In genomic region chr9:129575818-129576217, GRCh38 we compare ENCODE assay signal across 21 cellular contexts. TPM values are rescaled to one million over a fixed set of nuclear protein-coding genes. Genes with fewer than 3 reads are reported as not detected.
DNase-seq lines count a peak whose midpoint lies in the region; ATAC-seq and TF ChIP-seq lines count a peak whose summit lies in the region.
"Had no signal": no experiment of that assay in that cellular context is flagged by ENCODE, and none has a peak within 500 bp of the region (broad histone marks: within the 10 kb centered on the region; RNA-seq: fewer than 3 reads in every experiment).

No MANE protein-coding gene starts in this region.

- CTCF ChIA-PET in activated CD4-positive, alpha-beta T cell treated with anti-CD3 and anti-CD28 coated beads, Interleukin-2, amount 10 ng/mL, durations not matched to agents 7 days and 5 days (lab: Charles Lee), result interaction anchor here (0.6 to 6.9 kb wide), 4 partner anchors 8 to 132 kb away, joined by 3 to 25 read pairs (median 4); partner anchors contain the start of gene NTMT1

- H4K20me1 ChIP-seq in GM23338 (replicated peaks; ENCODE audit: insufficient read depth), result no peaks in the 10 kb centered on the region

- 43 to 50% methylated on average over 9 of the region's 9 CpGs for WGBS in testis, 2 donors

- no peak overlapping the region for H3K4me3 Mint-ChIP-seq in activated CD4-positive, alpha-beta T cell treated with anti-CD3 and anti-CD28 coated beads, Interleukin-2, amount 10 ng/mL, durations not matched to agents 7 days and 5 days
- H3K4me3 Mint-ChIP-seq in GM23338, result no peak overlapping the region
- H3K4me3 Mint-ChIP-seq: activated T-cell treated with anti-CD3 and anti-CD28 coated beads, Interleukin-2, amount 50 U/mL, for 72 hours; CD4-positive, alpha-beta T cell; naive B cell had no signal

- DNase-seq in activated CD4-positive, alpha-beta T cell treated with anti-CD3 and anti-CD28 coated beads, Interleukin-2, amount 10 ng/mL, durations not matched to agents 7 days and 5 days, result no peak
- DNase-seq in activated CD4-positive, alpha-beta T cell treated with anti-CD3 and anti-CD28 coated beads for 1 hour, result no peak
- DNase-seq in adipocyte (ENCODE audit: low read depth), result no peak
- peak; percentile 49 for DNase-seq in iris pigment epithelial cell (ENCODE audit: low read depth)
- DNase-seq in testis, result peak; percentile 65
- no peak for DNase-seq in C1 segment of cervical spinal cord (lab: John Stamatoyannopoulos, UW)
- no peak for DNase-seq in GM23338 (ENCODE audit: low spot score)
- DNase-seq: activated CD4-positive, alpha-beta T cell treated with anti-CD3 and anti-CD28 coated beads, Interleukin-2, amount 50 U/mL, for 4 hours; activated T-cell treated with anti-CD3 and anti-CD28 coated beads, Interleukin-2, amount 50 U/mL, for 72 hours; adrenal gland; CD4-positive, alpha-beta T cell; naive B cell; NCI-H2227 treated with DMSO at 0.1 percent for 48 hours; stimulated activated naive CD4-positive, alpha-beta T cell had no signal

- no peak for ATAC-seq in HG03469 (IDR thresholded peaks at IDR 0.05; ENCODE audit: unreplicated experiment)
- no peak for ATAC-seq in GM23338
- ATAC-seq: activated T-cell treated with anti-CD3 and anti-CD28 coated beads, Interleukin-2, amount 50 U/mL, for 72 hours; gastroesophageal sphincter had no signal

- H3K4me1 Mint-ChIP-seq in activated CD4-positive, alpha-beta T cell treated with anti-CD3 and anti-CD28 coated beads, Interleukin-2, amount 10 ng/mL, durations not matched to agents 7 days and 5 days, result peaks cover 39% of the 10 kb centered on the region
- H3K4me1 Mint-ChIP-seq in GM23338, result peaks cover 6% of the 10 kb centered on the region

- intact Hi-C loops in testis (cut with DNase I; ENCODE audit: low total_unique reads), result no loop called here

- H3K27me3 Mint-ChIP-seq in activated CD4-positive, alpha-beta T cell treated with anti-CD3 and anti-CD28 coated beads, Interleukin-2, amount 10 ng/mL, durations not matched to agents 7 days and 5 days, result no peaks in the 10 kb centered on the region
- H3K27me3 Mint-ChIP-seq in GM23338 (ENCODE audit: insufficient read depth, low read depth, poor library complexity), result peaks cover 5% of the 10 kb centered on the region

- peaks cover 4% of the 10 kb centered on the region for H3K36me3 Mint-ChIP-seq in activated CD4-positive, alpha-beta T cell treated with anti-CD3 and anti-CD28 coated beads, Interleukin-2, amount 10 ng/mL, durations not matched to agents 7 days and 5 days (ENCODE audit: low read depth)
- peaks cover 3% of the 10 kb centered on the region; the same call in 1 of the 3 replicates for H3K36me3 Mint-ChIP-seq in GM23338 (ENCODE audit: low read depth)

- no peaks in the 10 kb centered on the region for H3K9me2 ChIP-seq in GM23338 (ENCODE audit: insufficient read depth)

- H3K4me1 ChIP-seq in adipocyte (ENCODE audit: control insufficient read depth, insufficient read depth, low read length) (peaks cover 18% of the 10 kb centered on the region), testis (peaks cover 8% of the 10 kb centered on the region), GM23338 (ENCODE audit: insufficient read depth) (peaks cover 3% of the 10 kb centered on the region; the same call in 1 of the 2 replicates)

- H3K27ac ChIP-seq in testis (peak overlapping the region in 1 of 2 donors; percentile 19), GM23338 (ENCODE audit: low read depth) (no peak overlapping the region)

- H3K27me3 ChIP-seq in adipocyte (replicated peaks; ENCODE audit: control insufficient read depth, insufficient read depth, low read length) (no peaks in the 10 kb centered on the region), testis (no peaks in the 10 kb centered on the region), GM23338 (ENCODE audit: insufficient read depth) (no peaks in the 10 kb centered on the region)
- H3K27me3 ChIP-seq: adrenal gland, gastroesophageal sphincter had no signal

- H3K79me2 ChIP-seq in GM23338 (replicated peaks; ENCODE audit: insufficient read depth), result no peaks in the 10 kb centered on the region

- TF ChIP-seq CTCF in testis (IDR thresholded peaks at IDR 0.05) (no peak), GM23338 (conservative IDR thresholded peaks at IDR 0.05; ENCODE audit: low read depth in 2 of 2) (no peak)

- H3K4me3 ChIP-seq in adipocyte (ENCODE audit: low read length), result no peak overlapping the region
- H3K4me3 ChIP-seq in testis, result no peak overlapping the region
- no peak overlapping the region for H3K4me3 ChIP-seq in GM23338
- H3K4me3 ChIP-seq: adrenal gland, gastroesophageal sphincter had no signal

- H3K9me3 Mint-ChIP-seq in activated CD4-positive, alpha-beta T cell treated with anti-CD3 and anti-CD28 coated beads, Interleukin-2, amount 10 ng/mL, durations not matched to agents 7 days and 5 days, result peaks cover 7% of the 10 kb centered on the region
- H3K9me3 Mint-ChIP-seq in GM23338, result peaks cover 8% of the 10 kb centered on the region; the same call in 2 of the 3 replicates
- H3K9me3 Mint-ChIP-seq: CD4-positive, alpha-beta T cell had no signal

- no peaks in the 10 kb centered on the region for H3K36me3 ChIP-seq in adipocyte (ENCODE audit: control insufficient read depth, insufficient read depth, low read length, severe bottlenecking)
- H3K36me3 ChIP-seq in testis (ENCODE audit: low read depth, missing control alignments), result no peaks in the 10 kb centered on the region
- no peaks in the 10 kb centered on the region for H3K36me3 ChIP-seq in GM23338 (ENCODE audit: insufficient read depth)
- H3K36me3 ChIP-seq: adrenal gland, gastroesophageal sphincter had no signal

- peak overlapping the region; percentile 27 for H3K9ac ChIP-seq in adipocyte (ENCODE audit: low read length)

- H2AFZ ChIP-seq in GM23338, result no peak overlapping the region

- POLR2A ChIA-PET in activated CD4-positive, alpha-beta T cell treated with anti-CD3 and anti-CD28 coated beads, Interleukin-2, amount 10 ng/mL, durations not matched to agents 7 days and 5 days (lab: Charles Lee), result no interaction called here

- peak overlapping the region; percentile 71 for H3K27ac Mint-ChIP-seq in activated CD4-positive, alpha-beta T cell treated with anti-CD3 and anti-CD28 coated beads, Interleukin-2, amount 10 ng/mL, durations not matched to agents 7 days and 5 days
- H3K27ac Mint-ChIP-seq in GM23338, result no peak overlapping the region
- H3K27ac Mint-ChIP-seq: activated T-cell treated with anti-CD3 and anti-CD28 coated beads, Interleukin-2, amount 50 U/mL, for 72 hours; CD4-positive, alpha-beta T cell had no signal

- no peak overlapping the region for H3K4me2 ChIP-seq in GM23338

- no peak for TF ChIP-seq POLR2A in testis (IDR thresholded peaks at IDR 0.05)

- no peaks in the 10 kb centered on the region for H3F3A ChIP-seq in GM23338 (replicated peaks; ENCODE audit: low read depth)

- H3K9me3 ChIP-seq in adipocyte (ENCODE audit: control insufficient read depth, low read length), result no peaks in the 10 kb centered on the region
- H3K9me3 ChIP-seq in testis, result no peaks in the 10 kb centered on the region
- H3K9me3 ChIP-seq: adrenal gland, gastroesophageal sphincter had no signal

RNA-seq across cellular contexts. Expression of gene C9orf50, which starts 45.1 kb away (rescaled TPM):
- not detected for total RNA-seq in activated CD4-positive, alpha-beta T cell treated with anti-CD3 and anti-CD28 coated beads, Interleukin-2, amount 10 ng/mL, durations not matched to agents 7 days and 5 days
- total RNA-seq in testis, result 1 to 10 TPM; 3.7 to 9.4 TPM
- polyA plus RNA-seq in testis (ENCODE audit: insufficient read depth, low read depth, low replicate concordance) (14.6 TPM), GM23338 (2016; fragmentation: Nextera tagmentation; extraction: Ambion mirVana) (not detected in 2 replicates)
- total RNA-seq in GM23338 (2014; rRNA removed; shearing (Covaris generic)), result not detected in 2 replicates
- total RNA-seq: A673; CD4-positive, alpha-beta T cell; endothelial cell of umbilical vein; HT1080; ureter had no signal
- polyA plus RNA-seq: endothelial cell of umbilical vein, liver had no signal

RNA-seq across cellular contexts. Expression of gene NTMT1, which starts 50.1 kb away (rescaled TPM):
- total RNA-seq in activated CD4-positive, alpha-beta T cell treated with anti-CD3 and anti-CD28 coated beads, Interleukin-2, amount 10 ng/mL, durations not matched to agents 7 days and 5 days, result 10 to 100 TPM; 28.5 to 33.9 TPM
- total RNA-seq in testis, result 10 to 100 TPM; 71.8 to 82.6 TPM
- polyA plus RNA-seq in testis (ENCODE audit: insufficient read depth, low read depth, low replicate concordance) (189 TPM), GM23338 (2016; fragmentation: Nextera tagmentation; extraction: Ambion mirVana) (97.4 and 108 TPM in 2 replicates)
- 44.2 and 59.4 TPM in 2 replicates for total RNA-seq in GM23338 (2014; rRNA removed; shearing (Covaris generic))

Comparison
In these comparisons a context has a peak if more than half of its experiments do, and no peak if none do; other contexts are left out.
1. DNase-seq: peak in iris pigment epithelial cell (single experiment) and testis (single experiment); none in activated CD4-positive, alpha-beta T cell treated with anti-CD3 and anti-CD28 coated beads, Interleukin-2, amount 10 ng/mL, durations not matched to agents 7 days and 5 days (single experiment), activated CD4-positive, alpha-beta T cell treated with anti-CD3 and anti-CD28 coated beads for 1 hour (single experiment), adipocyte (single experiment), C1 segment of cervical spinal cord (0 of 14) and GM23338 (single experiment).